8 cellular contexts compared by ENCODE assay signal in genomic region chr10:72259491-72260214, GRCh38. TPM values are rescaled to one million over a fixed set of nuclear protein-coding genes. Genes with fewer than 3 reads are reported as not detected.
DNase-seq lines count a peak whose midpoint lies in the region; ATAC-seq and TF ChIP-seq lines count a peak whose summit lies in the region.

No MANE protein-coding gene starts in this region.

- H3K27ac ChIP-seq in SU-DHL-6 (ENCODE audit: low read depth, low read length), result peak overlapping the region; percentile 86
- H3K27ac ChIP-seq in sigmoid colon, result peak overlapping the region; percentile 83 to 91 (median 88)

- no peak overlapping the region for H2AFZ ChIP-seq in SU-DHL-6 (ENCODE audit: low read depth, low read length, severe bottlenecking)

- H4K20me1 ChIP-seq in SU-DHL-6 (ENCODE audit: low read depth, low read length), result no peaks in the 10 kb centered on the region

- H3K9ac ChIP-seq in SU-DHL-6 (ENCODE audit: low read length), result peak overlapping the region; percentile 56

- TF ChIP-seq POLR2A in sigmoid colon (IDR thresholded peaks at IDR 0.05), result no peak

- peaks cover 15% of the 10 kb centered on the region for H3F3A ChIP-seq in SU-DHL-6 (ENCODE audit: insufficient read depth)

- DNase-seq in DMS 273 (lab: John Stamatoyannopoulos, UW; ENCODE audit: unreplicated experiment) (peak; percentile 33), DMS 273 treated with DMSO at 0.1 percent for 48 hours (lab: John Stamatoyannopoulos, UW) (no peak), fibroblast of peridontal ligament (ENCODE audit: extremely low read depth) (peak; percentile 89), sigmoid colon (peak; percentile 75)

- no peak for TF ChIP-seq EP300 in sigmoid colon (IDR thresholded peaks at IDR 0.05)

- no peak for TF ChIP-seq CTCF in SU-DHL-6 (IDR thresholded peaks at IDR 0.05; ENCODE audit: insufficient read depth, low read length, poor library complexity, severe bottlenecking)
- TF ChIP-seq CTCF in sigmoid colon (IDR thresholded peaks at IDR 0.05), result no peak

- ATAC-seq in GM21526 (IDR thresholded peaks at IDR 0.05; ENCODE audit: low FRiP score, unreplicated experiment), result no peak
- no peak for ATAC-seq in HG03135 (IDR thresholded peaks at IDR 0.05; ENCODE audit: unreplicated experiment)
- no peak for ATAC-seq in HG02623 (IDR thresholded peaks at IDR 0.05; ENCODE audit: unreplicated experiment)

- H3K4me3 ChIP-seq in SU-DHL-6 (ENCODE audit: insufficient read depth, low read length, poor library complexity, severe bottlenecking) (no peak overlapping the region), sigmoid colon (no peak overlapping the region)

- 51 to 63% methylated on average over 4 of the region's 4 CpGs for WGBS in sigmoid colon, 2 donors

- no peaks in the 10 kb centered on the region for H3K9me2 ChIP-seq in SU-DHL-6 (replicated peaks; ENCODE audit: insufficient read depth, low read length)

- H3K4me2 ChIP-seq in SU-DHL-6 (ENCODE audit: low read depth, low read length, poor library complexity, severe bottlenecking), result peak overlapping the region; percentile 81

- H3K9me3 ChIP-seq in SU-DHL-6 (ENCODE audit: insufficient read depth, low read length), result no peaks in the 10 kb centered on the region
- H3K9me3 ChIP-seq in sigmoid colon, result no peaks in the 10 kb centered on the region

- no peaks in the 10 kb centered on the region for H3K36me3 ChIP-seq in SU-DHL-6 (ENCODE audit: low read length)
- no peaks in the 10 kb centered on the region for H3K36me3 ChIP-seq in sigmoid colon

- peaks cover 0 to 62% (median 62%) of the 10 kb centered on the region in 4 donors for H3K4me1 ChIP-seq in sigmoid colon

- intact Hi-C loops in sigmoid colon (cut with DNase I), result loop anchor here (5.0 kb wide), 1 partner anchor 42 kb away; the partner anchor contains the start of genes ANAPC16 and ASCC1

- H3K27me3 ChIP-seq in SU-DHL-6 (ENCODE audit: low read length) (no peaks in the 10 kb centered on the region), sigmoid colon (no peaks in the 10 kb centered on the region)

- no peaks in the 10 kb centered on the region for H3K79me2 ChIP-seq in SU-DHL-6 (ENCODE audit: insufficient read depth, low read length)

RNA-seq across cellular contexts. Expression of gene DDIT4, which starts 14.1 kb away (rescaled TPM):
- 100 to 1,000 TPM in 2 of 4 donors, 10 to 100 TPM in 2; 77.2 to 202 (median 133) TPM for total RNA-seq in sigmoid colon
- 100 to 1,000 TPM in 1 of 3 donors, 10 to 100 TPM in 2; 71.5 to 413 (median 85.3) TPM for polyA plus RNA-seq in sigmoid colon

RNA-seq across cellular contexts. Expression of gene ASCC1, which starts 43.6 kb away (rescaled TPM):
- 10 to 100 TPM; 21.0 to 53.7 (median 37.1) TPM for total RNA-seq in sigmoid colon
- polyA plus RNA-seq in sigmoid colon, result 10 to 100 TPM; 15.3 to 21.5 (median 15.6) TPM

RNA-seq across cellular contexts. Expression of gene ANAPC16, which starts 43.8 kb away (rescaled TPM):
- total RNA-seq in sigmoid colon, result 100 to 1,000 TPM in 3 of 4 donors, 10 to 100 TPM in 1; 80.0 to 228 (median 157) TPM
- polyA plus RNA-seq in sigmoid colon, result 100 to 1,000 TPM; 107 to 203 (median 198) TPM
